Comparison of ENCODE assay signal across 1 cellular context in genomic region chr15:98525625-98526024, GRCh38.
TF ChIP-seq lines count a peak whose summit lies in the region.

No MANE protein-coding gene starts in this region.

TF ChIP-seq in H1, 55 proteins besides CTCF, POLR2A, EP300 and RAD21:
- no peak for TF ChIP-seq EZH2 (IDR thresholded peaks at IDR 0.05; ENCODE audit: low read depth, low read length, severe bottlenecking)
- TF ChIP-seq SUZ12 (IDR thresholded peaks at IDR 0.05; ENCODE audit: low read length) = 0 out of 2 replicates have a peak, but pooled peaks have one; percentile 32
- peak; percentile 53 for TF ChIP-seq ASH2L (IDR thresholded peaks at IDR 0.05; ENCODE audit: low read length)
